ENCODE assay signal across 8 cellular contexts in the genomic region with DNA sequence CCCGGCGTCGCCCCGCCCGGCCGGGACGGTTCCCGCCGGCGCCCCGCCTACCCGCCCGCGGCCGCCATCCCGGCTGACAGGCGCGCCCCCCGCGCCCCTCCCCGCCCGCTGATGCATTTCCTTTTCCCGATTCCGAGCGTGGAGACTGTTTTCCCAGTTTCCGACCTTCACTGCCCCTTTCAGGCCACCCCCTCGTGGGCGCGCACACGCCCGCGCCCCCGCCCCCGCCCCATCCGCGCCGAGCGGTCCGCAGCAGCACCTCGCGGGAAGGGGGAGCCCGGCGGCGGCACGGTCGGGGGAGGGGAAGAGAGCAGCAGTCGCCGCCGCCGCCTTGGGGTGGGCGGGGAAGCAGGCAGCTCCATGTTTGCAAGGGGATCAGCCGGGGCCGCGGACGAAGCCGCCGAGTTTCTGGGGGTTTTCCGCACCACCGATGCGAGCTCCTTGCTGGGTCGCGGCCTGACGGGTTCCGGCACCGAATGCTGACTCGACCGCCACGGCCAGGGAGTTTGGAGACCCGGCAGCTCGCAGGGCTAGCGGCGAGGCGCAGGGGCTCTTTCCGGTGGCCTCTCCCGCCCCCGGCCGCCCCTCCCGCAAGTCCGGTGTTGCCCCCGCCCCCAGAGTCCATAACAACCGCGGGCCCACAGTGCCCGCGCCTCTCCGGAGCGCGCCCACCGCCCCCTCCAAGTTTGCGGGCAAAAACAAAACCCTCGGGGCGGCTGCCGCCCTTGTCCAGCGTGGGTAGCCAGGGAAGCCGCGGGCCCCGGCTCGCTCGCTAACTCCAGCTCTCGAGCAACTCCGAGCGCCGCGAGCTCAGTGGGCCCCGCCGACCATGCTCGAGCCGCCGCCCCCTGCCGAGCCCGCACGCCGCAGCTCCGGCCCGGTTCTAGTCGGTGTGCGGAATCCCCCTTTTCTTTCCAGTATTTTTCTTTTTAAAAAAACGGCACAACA. TPM values are rescaled to one million over a fixed set of nuclear protein-coding genes. Genes with fewer than 3 reads are reported as not detected.
A peak's percentile ranks its signal among the peaks of the same experiment; 100 is the strongest.
DNase-seq lines count a peak whose midpoint lies in the region; ATAC-seq, FAIRE-seq and TF ChIP-seq lines count a peak whose summit lies in the region.

No MANE protein-coding gene starts in this region.

- TF ChIP-seq CTCF in WI38 (IDR thresholded peaks at IDR 0.05; ENCODE audit: low read depth, low read length) (no peak), cardiac fibroblast (IDR thresholded peaks at IDR 0.05; ENCODE audit: low read depth, low read length) (no peak), HepG2 (CRISPR knock-in tag; IDR thresholded peaks at IDR 0.05) (no peak)

- TF ChIP-seq EP300 in HepG2 (IDR thresholded peaks at IDR 0.05; ENCODE audit: low read depth in 2 of 2, low read length in 2 of 2) (no peak), HepG2 (CRISPR knock-in tag; IDR thresholded peaks at IDR 0.05; ENCODE audit: borderline replicate concordance) (no peak)

- FAIRE-seq in HepG2 (lab: Jason Lieb, UNC): no peak

- CTCF ChIA-PET in HepG2 (lab: Yijun Ruan, JAX; ENCODE audit: low intra/inter-chr PET ratio, low total read pairs): no interaction called here

- BruUV-seq in HepG2 (replicated peaks; lab: Mats Ljungman, UMichigan): no TSS peak

- TF ChIP-seq POLR2A in HepG2 (IDR thresholded peaks at IDR 0.05; ENCODE audit: insufficient read depth in 1 of 2, low read depth in 2 of 2, low read length in 2 of 2): no peak

- peaks cover 14% of the 10 kb centered on the region for H4K20me1 ChIP-seq in HepG2 (ENCODE audit: insufficient read depth, low read length)

- DNase-seq in DMS53 (lab: John Stamatoyannopoulos, UW) (peak; percentile 87), NAMALWA (ENCODE audit: low spot score) (peak; percentile 81), cardiac fibroblast (ENCODE audit: low read depth in 2 of 2) (no peak), HepG2 (ENCODE audit: low spot score) (no peak)
- peak; percentile 85 for DNase-seq in stimulated activated CD4-positive, alpha-beta T cell treated with anti-CD3 and anti-CD28 coated beads, Interleukin-4, amount 100 ng/mL, for 1 hour

- WGBS in HepG2 (ENCODE audit: low lambda C conversion rate): under 1% methylated on average over 23 of the region's 117 CpGs

- POLR2A ChIA-PET in HepG2 (lab: Yijun Ruan, JAX): interaction anchor here (0.6 to 7.8 kb wide), 20 partner anchors 9 to 449 kb away, joined by 3 to 185 read pairs (median 4); a partner anchor contains a TSS

- no peak overlapping the region for H2AFZ ChIP-seq in HepG2 (ENCODE audit: low read length)

- ATAC-seq in HepG2: no peak
- ATAC-seq in GM21526 (IDR thresholded peaks at IDR 0.05; ENCODE audit: low FRiP score, unreplicated experiment): no peak
- ATAC-seq in HG03025 (IDR thresholded peaks at IDR 0.05; ENCODE audit: low FRiP score, unreplicated experiment): no peak

- H3K4me3 ChIP-seq in WI38 (ENCODE audit: low read depth, low read length): peak overlapping the region; percentile 74
- H3K4me3 ChIP-seq in cardiac fibroblast (replicated peaks in 1 of 2; ENCODE audit: low read depth in 2 of 2, low read length in 2 of 2): peak overlapping the region; percentile 87 to 94
- H3K4me3 ChIP-seq in HepG2 (replicated peaks in 1 of 3; ENCODE audit: insufficient read depth in 1 of 3, low read depth in 2 of 3, low read length in 3 of 3): peak overlapping the region; percentile 91 to 93 (median 93)

- in situ Hi-C loops in HepG2 (cut with HindIII; ENCODE audit: extremely low pct_ligation_motif_present, low pct_unique_long_range_greater_than_20kb): loop anchor here (5.0 kb wide), 1 partner anchor 87 kb away; a partner anchor contains a TSS

- no peaks in the 10 kb centered on the region for H3K36me3 ChIP-seq in HepG2 (replicated peaks in 1 of 2; ENCODE audit: control insufficient read depth in 1 of 2, insufficient read depth in 2 of 2, low read length in 2 of 2)

- peak overlapping the region; percentile 76 for H3K4me2 ChIP-seq in HepG2 (ENCODE audit: low read depth, low read length)

- no peak for TF ChIP-seq RAD21 in HepG2 (CRISPR knock-in tag; IDR thresholded peaks at IDR 0.05)

- H3K4me1 ChIP-seq in HepG2 (ENCODE audit: insufficient read depth, low read length): peaks cover 37% of the 10 kb centered on the region

- H3K9ac ChIP-seq in HepG2 (ENCODE audit: insufficient read depth, low read depth, low read length): peak overlapping the region; percentile 90

- peaks cover 15% of the 10 kb centered on the region for H3K79me2 ChIP-seq in HepG2 (ENCODE audit: insufficient read depth, low read length)

- no peaks in the 10 kb centered on the region for H3K9me3 ChIP-seq in HepG2 (ENCODE audit: low read length)

- peak overlapping the region; percentile 89 for H3K27ac ChIP-seq in HepG2 (ENCODE audit: extremely low read length, insufficient read depth, low read length)

- intact Hi-C loops in HepG2 (cut with micrococcal nuclease; ENCODE audit: unreplicated experiment): loop anchor here (5.0 kb wide), 2 partner anchors 87 to 173 kb away; a partner anchor contains a TSS

- H3K27me3 ChIP-seq in HepG2 (ENCODE audit: control insufficient read depth in 1 of 2, insufficient read depth in 2 of 2, low read length in 2 of 2): no peaks in the 10 kb centered on the region; a peak in 1 of 5 replicates

TF ChIP-seq in HepG2, 621 proteins besides CTCF, POLR2A, EP300 and RAD21 (continues in another document):
- TF ChIP-seq BORCS8-MEF2B (CRISPR knock-in tag; IDR thresholded peaks at IDR 0.05): peak; percentile 62
- TF ChIP-seq HNRNPK (IDR thresholded peaks at IDR 0.05; ENCODE audit: low read depth, low read length, poor library complexity, severe bottlenecking): peak; percentile 71
- TF ChIP-seq REPIN1 (CRISPR knock-in tag; IDR thresholded peaks at IDR 0.05; ENCODE audit: borderline replicate concordance, low read depth): 0 out of 2 replicates have a peak, but pooled peaks have one; percentile 33
- no peak for TF ChIP-seq CREM (IDR thresholded peaks at IDR 0.05)
- no peak for TF ChIP-seq CREM (CRISPR knock-in tag; IDR thresholded peaks at IDR 0.05)
- TF ChIP-seq KMT2B (CRISPR knock-in tag; IDR thresholded peaks at IDR 0.05): no peak
- TF ChIP-seq, protein P1, sequence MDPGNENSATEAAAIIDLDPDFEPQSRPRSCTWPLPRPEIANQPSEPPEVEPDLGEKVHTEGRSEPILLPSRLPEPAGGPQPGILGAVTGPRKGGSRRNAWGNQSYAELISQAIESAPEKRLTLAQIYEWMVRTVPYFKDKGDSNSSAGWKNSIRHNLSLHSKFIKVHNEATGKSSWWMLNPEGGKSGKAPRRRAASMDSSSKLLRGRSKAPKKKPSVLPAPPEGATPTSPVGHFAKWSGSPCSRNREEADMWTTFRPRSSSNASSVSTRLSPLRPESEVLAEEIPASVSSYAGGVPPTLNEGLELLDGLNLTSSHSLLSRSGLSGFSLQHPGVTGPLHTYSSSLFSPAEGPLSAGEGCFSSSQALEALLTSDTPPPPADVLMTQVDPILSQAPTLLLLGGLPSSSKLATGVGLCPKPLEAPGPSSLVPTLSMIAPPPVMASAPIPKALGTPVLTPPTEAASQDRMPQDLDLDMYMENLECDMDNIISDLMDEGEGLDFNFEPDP (CRISPR knock-in tag; conservative IDR thresholded peaks at IDR 0.05): 0 out of 2 replicates have a peak, but pooled peaks have one; percentile 18
- no peak for TF ChIP-seq NFE2L2 (IDR thresholded peaks at IDR 0.05; ENCODE audit: low read length)
- 0 out of 2 replicates have a peak, but pooled peaks have one; percentile 21 for TF ChIP-seq ZBTB7A (CRISPR knock-in tag; IDR thresholded peaks at IDR 0.05)
- TF ChIP-seq AGO2 (optimal IDR thresholded peaks at IDR 0.05; ENCODE audit: low read depth, low read length): peak; percentile 62
- no peak for TF ChIP-seq TBX3 (IDR thresholded peaks at IDR 0.05; ENCODE audit: borderline replicate concordance)
- 0 out of 2 replicates have a peak, but pooled peaks have one; percentile 47 for TF ChIP-seq ZNF563 (CRISPR knock-in tag; IDR thresholded peaks at IDR 0.05)
- TF ChIP-seq HOXA3 (CRISPR knock-in tag; IDR thresholded peaks at IDR 0.05): no peak
- no peak for TF ChIP-seq MLLT10 (CRISPR knock-in tag; IDR thresholded peaks at IDR 0.05)
- no peak for TF ChIP-seq SIN3B (IDR thresholded peaks at IDR 0.05; ENCODE audit: low read length)
- TF ChIP-seq ZNF30 (CRISPR knock-in tag; IDR thresholded peaks at IDR 0.05): no peak
- TF ChIP-seq NR2F2 (IDR thresholded peaks at IDR 0.05; ENCODE audit: borderline replicate concordance, low read depth): no peak
- TF ChIP-seq JARID2 (CRISPR knock-in tag; IDR thresholded peaks at IDR 0.05; ENCODE audit: insufficient replicate concordance): no peak

RNA-seq across cellular contexts. Expression of a gene that starts 3.3 kb away (rescaled TPM):
- total RNA-seq in HepG2 (2016; rRNA removed; fragmentation: Illumina TruSeq; extraction: Trizol): 16.1 and 26.8 TPM in 2 replicates
- total RNA-seq in HepG2 (2016; cell fraction: cytosol; rRNA removed; fragmentation: Illumina TruSeq; extraction: Trizol; ENCODE audit: low read depth): 5.4 and 6.9 TPM in 2 replicates
- 17.3 and 25.0 TPM in 2 replicates for total RNA-seq in HepG2 (2016; cell fraction: insoluble cytoplasmic fraction; rRNA removed; fragmentation: Illumina TruSeq; extraction: Trizol)
- total RNA-seq in HepG2 (2016; cell fraction: membrane; rRNA removed; fragmentation: Illumina TruSeq; extraction: Trizol): 13.0 and 13.6 TPM in 2 replicates
- total RNA-seq in HepG2 (2016; cell fraction: nucleus; rRNA removed; fragmentation: Illumina TruSeq; extraction: Trizol): 28.8 and 30.1 TPM in 2 replicates
- polyA plus RNA-seq in HepG2 (2011; rRNA removed): 20.7 and 28.1 TPM in 2 replicates
- 12.3 and 13.7 TPM in 2 replicates for polyA plus RNA-seq in HepG2 (2011; cell fraction: cytosol; rRNA removed)
- 22.6 and 27.2 TPM in 2 replicates for polyA plus RNA-seq in HepG2 (2011; cell fraction: nucleus; rRNA removed)
- polyA plus RNA-seq in HepG2 (2012): 19.3 and 23.6 TPM in 2 replicates
- 0.93 TPM in 2 replicates for polyA plus RNA-seq in HepG2 (2016; cell fraction: cytosol; fragmentation: Illumina TruSeq; extraction: Trizol; ENCODE audit: low read depth)
- polyA plus RNA-seq in HepG2 (2016; cell fraction: insoluble cytoplasmic fraction; fragmentation: Illumina TruSeq; extraction: Trizol; ENCODE audit: low read depth): 20.4 and 25.2 TPM in 2 replicates
- polyA plus RNA-seq in HepG2 (2016; cell fraction: membrane; fragmentation: Illumina TruSeq; extraction: Trizol; ENCODE audit: low read depth): 3.1 TPM in 2 replicates
- polyA plus RNA-seq in HepG2 (2016; cell fraction: nucleus; fragmentation: Illumina TruSeq; extraction: Trizol; ENCODE audit: insufficient read depth, low read depth): 25.8 and 26.6 TPM in 2 replicates
- 76.8 and 135 TPM in 2 replicates for polyA minus RNA-seq in HepG2 (2011; rRNA and poly(A)+ RNA removed; ENCODE audit: low replicate concordance)
- polyA minus RNA-seq in HepG2 (2011; cell fraction: cytosol; rRNA and poly(A)+ RNA removed): 22.7 and 28.1 TPM in 2 replicates
- 35.1 and 36.2 TPM in 2 replicates for polyA minus RNA-seq in HepG2 (2011; cell fraction: nucleus; rRNA and poly(A)+ RNA removed)

Comparison
In these comparisons a context has a peak if more than half of its experiments do, and no peak if none do; other contexts are left out.
1. DNase-seq: peak in DMS53 (single experiment), NAMALWA (single experiment) and stimulated activated CD4-positive, alpha-beta T cell treated with anti-CD3 and anti-CD28 coated beads, Interleukin-4, amount 100 ng/mL, for 1 hour (single experiment); none in cardiac fibroblast (0 of 2) and HepG2 (single experiment).
2. Peak in every context shown above with its lines, with median percentiles within 50 percentile points of each other: H3K4me3 ChIP-seq.